Comparison of ENCODE assay signal across 8 cellular contexts in genomic region chr12:79933043-79933442, GRCh38. TPM values are rescaled to one million over a fixed set of nuclear protein-coding genes. Genes with fewer than 3 reads are reported as not detected.
DNase-seq lines count a peak whose midpoint lies in the region; ATAC-seq and TF ChIP-seq lines count a peak whose summit lies in the region.

No MANE protein-coding gene starts in this region.

- DNase-seq in HAP-1 (ENCODE audit: low spot score in 2 of 2) (no peak), right cardiac atrium (no peak), nucleus accumbens (lab: John Stamatoyannopoulos, UW) (no peak), NOMO-1 (lab: John Stamatoyannopoulos, UW; ENCODE audit: unreplicated experiment in 2 of 2) (no peak)

- H3K4me1 ChIP-seq in HAP-1 (peaks cover 27% of the 10 kb centered on the region), right cardiac atrium (ENCODE audit: control insufficient read depth, insufficient read depth, low read length) (peaks cover 7% of the 10 kb centered on the region)

- in situ Hi-C loops in HAP-1 (cut with MboI; ENCODE audit: low sequenced_read_pairs) = no loop called here

- H3K9me3 ChIP-seq in HAP-1 (no peaks in the 10 kb centered on the region), right cardiac atrium (ENCODE audit: control insufficient read depth, low read length) (no peaks in the 10 kb centered on the region)

- H3K4me3 ChIP-seq in HAP-1 = peak overlapping the region; percentile 88
- peak overlapping the region; percentile 81 for H3K4me3 ChIP-seq in WI38 (ENCODE audit: low read depth, low read length)
- peak overlapping the region; percentile 76 for H3K4me3 ChIP-seq in right cardiac atrium (ENCODE audit: low read length)
- peak overlapping the region; percentile 72 to 92 (median 78) for H3K4me3 ChIP-seq in skin epidermis

- no peak for ATAC-seq in right cardiac atrium
- ATAC-seq in HG02763 (IDR thresholded peaks at IDR 0.05; ENCODE audit: unreplicated experiment) = no peak
- no peak for ATAC-seq in GM21515 (IDR thresholded peaks at IDR 0.05; ENCODE audit: unreplicated experiment)

- H3K27me3 ChIP-seq in HAP-1 (ENCODE audit: low read depth) (no peaks in the 10 kb centered on the region), right cardiac atrium (ENCODE audit: control insufficient read depth, insufficient read depth) (no peaks in the 10 kb centered on the region)

- H3K36me3 ChIP-seq in HAP-1 (replicated peaks) = 0 out of 2 replicates have a peak, but pooled peaks cover 2% of the 10 kb centered on the region

- intact Hi-C loops in right cardiac atrium (cut with DNase I) = loop anchor here in 2 of 4 donors (10.0 kb wide), 2 partner anchors 118 to 148 kb away; no protein-coding TSS in a partner anchor

- no peak for TF ChIP-seq CTCF in WI38 (IDR thresholded peaks at IDR 0.05; ENCODE audit: low read depth, low read length)

- H3K27ac ChIP-seq in right cardiac atrium (ENCODE audit: low read length) = no peak overlapping the region
- peak overlapping the region in 12 of 21 experiments; percentile 91 to 98 (median 96) for H3K27ac ChIP-seq in skin epidermis

- 42% methylated on average over 2 of the region's 2 CpGs for WGBS in right cardiac atrium

RNA-seq across cellular contexts. Expression of gene PPP1R12A, which starts 1.9 kb away (rescaled TPM):
- total RNA-seq in right cardiac atrium = 10 to 100 TPM; 66.8 to 77.1 (median 73.4) TPM
- polyA plus RNA-seq in right cardiac atrium = 20.2 TPM
